Comparison of ENCODE assay signal across 30 cellular contexts in genomic region chr3:58962816-58963215, GRCh38.
A peak's percentile ranks its signal among the peaks of the same experiment; 100 is the strongest.
DNase-seq lines count a peak whose midpoint lies in the region; ATAC-seq, FAIRE-seq and TF ChIP-seq lines count a peak whose summit lies in the region.
"Had no signal": no experiment of that assay in that cellular context is flagged by ENCODE, and none has a peak within 500 bp of the region (broad histone marks: within the 10 kb centered on the region; RNA-seq: fewer than 3 reads in every experiment).

No MANE protein-coding gene starts in this region.

- H3F3A ChIP-seq in smooth muscle cell (ENCODE audit: low read depth), result no peaks in the 10 kb centered on the region

- no peak overlapping the region for H2AFZ ChIP-seq in GM12878 (ENCODE audit: control insufficient read depth, low read depth, low read length)
- H2AFZ ChIP-seq in smooth muscle cell (ENCODE audit: low read depth), result no peak overlapping the region

- H3K4me3 Mint-ChIP-seq in activated CD4-positive, alpha-beta T cell treated with anti-CD3 and anti-CD28 coated beads for 36 hours, result no peak overlapping the region
- no peak overlapping the region for H3K4me3 Mint-ChIP-seq in mesothelial cell of epicardium
- H3K4me3 Mint-ChIP-seq: activated T-cell treated with anti-CD3 and anti-CD28 coated beads, Interleukin-2, amount 50 U/mL, for 24 hours; memory B cell; naive B cell had no signal

- no peaks in the 10 kb centered on the region for H3K9me3 ChIP-seq in cardiac muscle cell (ENCODE audit: low read depth)
- no peaks in the 10 kb centered on the region for H3K9me3 ChIP-seq in GM12878 (replicated peaks; ENCODE audit: control insufficient read depth, insufficient read depth, low read length)
- H3K9me3 ChIP-seq in smooth muscle cell (replicated peaks; ENCODE audit: low read depth), result peaks cover 2% of the 10 kb centered on the region
- H3K9me3 ChIP-seq: Caco-2, MG63, upper lobe of left lung had no signal

- H3K9ac ChIP-seq in GM12878 (ENCODE audit: control insufficient read depth, insufficient read depth, low read length), result no peak overlapping the region
- no peak overlapping the region for H3K9ac ChIP-seq in smooth muscle cell (ENCODE audit: low read depth)
- H3K9ac ChIP-seq: BLaER1 treated with 17β-estradiol and CSF1 and Interleukin-3, amounts not matched to agents 10 nM and 100 nM had no signal

- SMC1A ChIA-PET in GM12878 (lab: Charles Lee; ENCODE audit: uncharacterized antibody, unreplicated experiment), result interaction anchor here (0.7 to 1.7 kb wide), 5 partner anchors 9 to 138 kb away, joined by 3 to 12 read pairs (median 3); no protein-coding TSS in a partner anchor

- H4K20me1 ChIP-seq in GM12878 (ENCODE audit: control insufficient read depth, insufficient read depth) (no peaks in the 10 kb centered on the region), smooth muscle cell (ENCODE audit: low read depth) (no peaks in the 10 kb centered on the region)
- H4K20me1 ChIP-seq: BLaER1 treated with 17β-estradiol and CSF1 and Interleukin-3, amounts not matched to agents 10 nM and 100 nM had no signal

- in situ Hi-C loops in GM12878 (cut with MboI), result no loop called here

- CTCF ChIA-PET in GM12878 (lab: Yijun Ruan, JAX), result no interaction called here
- CTCF ChIA-PET in activated CD4-positive, alpha-beta T cell treated with anti-CD3 and anti-CD28 coated beads for 36 hours (lab: Charles Lee), result interaction anchor here (0.7 kb wide), 1 partner anchor 17 kb away, joined by 3 read pairs; no protein-coding TSS in a partner anchor

- H3K36me3 Mint-ChIP-seq in activated CD4-positive, alpha-beta T cell treated with anti-CD3 and anti-CD28 coated beads for 36 hours (ENCODE audit: low read depth), result no peaks in the 10 kb centered on the region
- peaks cover 2% of the 10 kb centered on the region for H3K36me3 Mint-ChIP-seq in mesothelial cell of epicardium
- H3K36me3 Mint-ChIP-seq: memory B cell, naive B cell had no signal

- TF ChIP-seq CTCF in cardiac muscle cell (IDR thresholded peaks at IDR 0.05; ENCODE audit: low read depth, low read length), result no peak
- TF ChIP-seq CTCF in GM12878 (IDR thresholded peaks at IDR 0.05 in 2 of 3, conservative IDR thresholded peaks at IDR 0.05 in 1 of 3; ENCODE audit: control insufficient read depth in 2 of 3, extremely low read depth in 1 of 3, insufficient read depth in 1 of 3, low read depth in 3 of 3, low read length in 3 of 3), result no peak
- no peak for TF ChIP-seq CTCF in fibroblast of villous mesenchyme (IDR thresholded peaks at IDR 0.05; ENCODE audit: insufficient read depth, low read depth, low read length)
- no peak for TF ChIP-seq CTCF in smooth muscle cell (IDR thresholded peaks at IDR 0.05; ENCODE audit: borderline replicate concordance, insufficient read depth, poor library complexity, severe bottlenecking)
- TF ChIP-seq CTCF in mesothelial cell of epicardium (IDR thresholded peaks at IDR 0.05; ENCODE audit: unreplicated experiment), result no peak

- H3K27ac ChIP-seq in cardiac muscle cell (no peak overlapping the region), GM12878 (ENCODE audit: control insufficient read depth, insufficient read depth) (no peak overlapping the region), smooth muscle cell (ENCODE audit: low read depth) (peak overlapping the region; percentile 21)
- H3K27ac ChIP-seq: BLaER1 treated with 17β-estradiol and CSF1 and Interleukin-3, amounts not matched to agents 10 nM and 100 nM; upper lobe of left lung had no signal

- H3K4me1 ChIP-seq in cardiac muscle cell (ENCODE audit: low read depth), result no peaks in the 10 kb centered on the region
- H3K4me1 ChIP-seq in GM12878 (ENCODE audit: control insufficient read depth, insufficient read depth, low read length), result no peaks in the 10 kb centered on the region
- peaks cover 9% of the 10 kb centered on the region for H3K4me1 ChIP-seq in smooth muscle cell (ENCODE audit: low read depth)
- H3K4me1 ChIP-seq: BLaER1 treated with 17β-estradiol and CSF1 and Interleukin-3, amounts not matched to agents 10 nM and 100 nM; Caco-2; upper lobe of left lung had no signal

- WGBS in GM12878 (ENCODE audit: insufficient coverage, insufficient replicate concordance, low lambda C conversion rate, missing lambda C conversion rate), result 77% methylated on average over 3 of the region's 3 CpGs
- 92% methylated on average over 3 of the region's 3 CpGs for WGBS in smooth muscle cell (ENCODE audit: low lambda C conversion rate)

- H3K27me3 ChIP-seq in cardiac muscle cell, result no peaks in the 10 kb centered on the region
- no peaks in the 10 kb centered on the region for H3K27me3 ChIP-seq in GM12878 (replicated peaks in 1 of 2; ENCODE audit: control insufficient read depth in 2 of 2, insufficient read depth in 2 of 2, low read length in 1 of 2)
- no peaks in the 10 kb centered on the region for H3K27me3 ChIP-seq in smooth muscle cell (ENCODE audit: low read depth)
- H3K27me3 ChIP-seq: BLaER1 treated with 17β-estradiol and CSF1 and Interleukin-3, amounts not matched to agents 10 nM and 100 nM; MG63; upper lobe of left lung had no signal

- DNase-seq in cardiac muscle cell (ENCODE audit: low read depth in 1 of 2, low spot score in 1 of 2) (peak; percentile 23 to 24), Right ventricle myocardium inferior (ENCODE audit: missing footprints) (no peak), GM12878 (ENCODE audit: low read depth, low spot score) (no peak), fibroblast of villous mesenchyme (ENCODE audit: low read depth) (peak; percentile 6), smooth muscle cell (lab: John Stamatoyannopoulos, UW; ENCODE audit: unreplicated experiment) (no peak), mesothelial cell of epicardium (ENCODE audit: low spot score in 2 of 2, unreplicated experiment in 2 of 2) (no peak), medulla oblongata (ENCODE audit: extremely low spot score) (no peak)
- no peak for DNase-seq in activated CD4-positive, alpha-beta T cell treated with anti-CD3 and anti-CD28 coated beads for 36 hours
- DNase-seq: 8988T; activated CD4-positive, alpha-beta T cell treated with anti-CD3 and anti-CD28 coated beads for 1 hour; activated CD8-positive, alpha-beta memory T cell treated with anti-CD3 and anti-CD28 coated beads for 24 hours; activated naive CD4-positive, alpha-beta T cell treated with Interleukin-2 at 50 U/mL for 16 hours; activated T-cell treated with anti-CD3 and anti-CD28 coated beads, Interleukin-2, amount 50 U/mL, for 24 hours; anterior cingulate cortex; Caco-2; cerebellar nuclear complex; DMS79 treated with DMSO at 0.1 percent for 48 hours; effector CD4-positive, alpha-beta T cell; erythroblast; GOT3; kidney glomerular epithelial cell; MG63; naive B cell; NCI-H1436 treated with DMSO at 0.1 percent for 48 hours; right cardiac atrium; stimulated activated CD4-positive, alpha-beta T cell treated with anti-CD3 and anti-CD28 coated beads, Interleukin-15, amount 100 ng/mL, for 24 hours; upper lobe of left lung had no signal

- no peaks in the 10 kb centered on the region for H3K4me1 Mint-ChIP-seq in activated CD4-positive, alpha-beta T cell treated with anti-CD3 and anti-CD28 coated beads for 36 hours
- H3K4me1 Mint-ChIP-seq in mesothelial cell of epicardium, result no peaks in the 10 kb centered on the region
- H3K4me1 Mint-ChIP-seq: memory B cell, naive B cell had no signal

- H3K4me2 ChIP-seq in GM12878 (ENCODE audit: control insufficient read depth, insufficient read depth) (no peak overlapping the region), smooth muscle cell (no peak overlapping the region)
- H3K4me2 ChIP-seq: BLaER1 treated with 17β-estradiol and CSF1 and Interleukin-3, amounts not matched to agents 10 nM and 100 nM had no signal

- no peak for TF ChIP-seq RAD21 in GM12878 (IDR thresholded peaks at IDR 0.05; ENCODE audit: insufficient read depth, low read depth, low read length)

- H3K4me3 ChIP-seq in cardiac muscle cell, result no peak overlapping the region
- H3K4me3 ChIP-seq in GM12878, result no peak overlapping the region
- H3K4me3 ChIP-seq in fibroblast of villous mesenchyme (ENCODE audit: low read depth, low read length), result no peak overlapping the region
- no peak overlapping the region for H3K4me3 ChIP-seq in smooth muscle cell
- H3K4me3 ChIP-seq: BLaER1 treated with 17β-estradiol and CSF1 and Interleukin-3, amounts not matched to agents 10 nM and 100 nM; K562; MG63; upper lobe of left lung had no signal

- no peaks in the 10 kb centered on the region for H3K36me3 ChIP-seq in cardiac muscle cell
- no peaks in the 10 kb centered on the region for H3K36me3 ChIP-seq in GM12878 (ENCODE audit: control insufficient read depth in 2 of 2, insufficient read depth in 2 of 2, low read length in 1 of 2)
- H3K36me3 ChIP-seq in smooth muscle cell (ENCODE audit: low read depth), result no peaks in the 10 kb centered on the region
- H3K36me3 ChIP-seq: MG63, upper lobe of left lung had no signal

- no peak for TF ChIP-seq EP300 in GM12878 (IDR thresholded peaks at IDR 0.05; ENCODE audit: borderline replicate concordance in 1 of 2, control insufficient read depth in 1 of 2, low read depth in 2 of 2, low read length in 2 of 2)

- intact Hi-C loops in Right ventricle myocardium inferior (cut with DNase I), result no loop called here
- intact Hi-C loops in GM12878 (cut with micrococcal nuclease; ENCODE audit: unreplicated experiment), result no loop called here
- intact Hi-C loops in activated CD4-positive, alpha-beta T cell treated with anti-CD3 and anti-CD28 coated beads for 36 hours (cut with DNase I, micrococcal nuclease), result no loop called here

- no peaks in the 10 kb centered on the region for H3K9me3 Mint-ChIP-seq in activated CD4-positive, alpha-beta T cell treated with anti-CD3 and anti-CD28 coated beads for 36 hours (ENCODE audit: low read depth)
- peaks cover 15% of the 10 kb centered on the region for H3K9me3 Mint-ChIP-seq in mesothelial cell of epicardium
- H3K9me3 Mint-ChIP-seq: activated T-cell treated with anti-CD3 and anti-CD28 coated beads, Interleukin-2, amount 50 U/mL, for 24 hours; memory B cell had no signal

- H3K79me2 ChIP-seq in GM12878 (ENCODE audit: control insufficient read depth, insufficient read depth, low read length), result no peaks in the 10 kb centered on the region
- H3K79me2 ChIP-seq in smooth muscle cell (ENCODE audit: low read depth), result no peaks in the 10 kb centered on the region

- no peak for TF ChIP-seq POLR2A in GM12878 (IDR thresholded peaks at IDR 0.05; ENCODE audit: low read depth, low read length)

- H3K27ac Mint-ChIP-seq in activated CD4-positive, alpha-beta T cell treated with anti-CD3 and anti-CD28 coated beads for 36 hours, result no peak overlapping the region
- no peak overlapping the region for H3K27ac Mint-ChIP-seq in mesothelial cell of epicardium
- H3K27ac Mint-ChIP-seq: activated T-cell treated with anti-CD3 and anti-CD28 coated beads, Interleukin-2, amount 50 U/mL, for 24 hours; memory B cell had no signal

- H3K27me3 Mint-ChIP-seq in activated CD4-positive, alpha-beta T cell treated with anti-CD3 and anti-CD28 coated beads for 36 hours, result no peaks in the 10 kb centered on the region
- no peaks in the 10 kb centered on the region for H3K27me3 Mint-ChIP-seq in mesothelial cell of epicardium (ENCODE audit: low read depth)
- H3K27me3 Mint-ChIP-seq: activated T-cell treated with anti-CD3 and anti-CD28 coated beads, Interleukin-2, amount 50 U/mL, for 24 hours; memory B cell; naive B cell had no signal

- no peak for ATAC-seq in Right ventricle myocardium inferior
- peak; percentile 57 for ATAC-seq in GM12878
- ATAC-seq in activated CD4-positive, alpha-beta T cell treated with anti-CD3 and anti-CD28 coated beads for 36 hours, result no peak
- ATAC-seq: K562, right cardiac atrium had no signal

- POLR2A ChIA-PET in GM12878 (lab: Charles Lee), result no interaction called here
- POLR2A ChIA-PET in activated CD4-positive, alpha-beta T cell treated with anti-CD3 and anti-CD28 coated beads for 36 hours (lab: Charles Lee), result no interaction called here

- RAD21 ChIA-PET in GM12878 (lab: Charles Lee; ENCODE audit: unreplicated experiment), result no interaction called here

- no TSS peak for BruUV-seq in GM12878 (replicated peaks; lab: Mats Ljungman, UMichigan)

- no peak for FAIRE-seq in GM12878 (lab: Jason Lieb, UNC)
- FAIRE-seq: K562 had no signal

Comparison
In these comparisons a context has a peak if more than half of its experiments do, and no peak if none do; other contexts are left out.
1. DNase-seq: peak in cardiac muscle cell (2 of 2) and fibroblast of villous mesenchyme (single experiment); none in Right ventricle myocardium inferior (single experiment), GM12878 (single experiment), smooth muscle cell (single experiment), activated CD4-positive, alpha-beta T cell treated with anti-CD3 and anti-CD28 coated beads for 36 hours (single experiment), mesothelial cell of epicardium (0 of 2) and medulla oblongata (single experiment).